9 cellular contexts compared by ENCODE assay signal in genomic region chr15:40454904-40455391, GRCh38. TPM values are rescaled to one million over a fixed set of nuclear protein-coding genes. Genes with fewer than 3 reads are reported as not detected.
A peak's percentile ranks its signal among the peaks of the same experiment; 100 is the strongest.
DNase-seq lines count a peak whose midpoint lies in the region; ATAC-seq lines count a peak whose summit lies in the region.
"Had no signal": no experiment of that assay in that cellular context is flagged by ENCODE, and none has a peak within 500 bp of the region (broad histone marks: within the 10 kb centered on the region; RNA-seq: fewer than 3 reads in every experiment).

No MANE protein-coding gene starts in this region.

- DNase-seq in ACHN (peak; percentile 26), HCEC 1CT (peak; percentile 51), immature natural killer cell (no peak)
- no peak for DNase-seq in activated T-helper 2 cell treated with anti-CD3 and anti-CD28 coated beads, Interferon-gamma antibody, Interleukin-2, Interleukin-4, amounts not matched to agents 10 μg/mL and 5 μg/mL and 100 μg/mL, durations not matched to agents 14 hours and 24 hours and 36 hours (ENCODE audit: low spot score)
- no peak for DNase-seq in stimulated activated CD4-positive, alpha-beta T cell treated with anti-CD3 and anti-CD28 coated beads, Interleukin-4, amount 100 ng/mL, for 24 hours
- DNase-seq: NCI-H187 treated with DMSO at 0.1 percent for 48 hours had no signal

- H3K36me3 Mint-ChIP-seq in activated T-helper 2 cell treated with anti-CD3 and anti-CD28 coated beads, Interferon-gamma antibody, Interleukin-2, Interleukin-4, amounts not matched to agents 10 μg/mL and 5 μg/mL and 100 μg/mL, durations not matched to agents 14 hours and 24 hours and 36 hours (ENCODE audit: low read depth), result peaks cover 6% of the 10 kb centered on the region
- H3K36me3 Mint-ChIP-seq in immature natural killer cell, result peaks cover 0 to 2% (median 0%) of the 10 kb centered on the region in 3 donors

- ATAC-seq in HG02642 (IDR thresholded peaks at IDR 0.05; ENCODE audit: poor library complexity, unreplicated experiment) (no peak), GM18498 (IDR thresholded peaks at IDR 0.05; ENCODE audit: unreplicated experiment) (no peak), GM18861 (IDR thresholded peaks at IDR 0.05; ENCODE audit: unreplicated experiment) (no peak)

- no peak overlapping the region for H3K4me3 Mint-ChIP-seq in activated T-helper 2 cell treated with anti-CD3 and anti-CD28 coated beads, Interferon-gamma antibody, Interleukin-2, Interleukin-4, amounts not matched to agents 10 μg/mL and 5 μg/mL and 100 μg/mL, durations not matched to agents 14 hours and 24 hours and 36 hours (ENCODE audit: low read depth)
- peak overlapping the region; percentile 74 to 92 (median 82) for H3K4me3 Mint-ChIP-seq in immature natural killer cell

- peaks cover 52% of the 10 kb centered on the region for H3K4me1 Mint-ChIP-seq in activated T-helper 2 cell treated with anti-CD3 and anti-CD28 coated beads, Interferon-gamma antibody, Interleukin-2, Interleukin-4, amounts not matched to agents 10 μg/mL and 5 μg/mL and 100 μg/mL, durations not matched to agents 14 hours and 24 hours and 36 hours (ENCODE audit: low read depth)
- peaks cover 76% of the 10 kb centered on the region in 2 donors for H3K4me1 Mint-ChIP-seq in immature natural killer cell

- peak overlapping the region; percentile 61 for H3K27ac Mint-ChIP-seq in activated T-helper 2 cell treated with anti-CD3 and anti-CD28 coated beads, Interferon-gamma antibody, Interleukin-2, Interleukin-4, amounts not matched to agents 10 μg/mL and 5 μg/mL and 100 μg/mL, durations not matched to agents 14 hours and 24 hours and 36 hours
- peak overlapping the region; percentile 88 to 96 (median 92) for H3K27ac Mint-ChIP-seq in immature natural killer cell

- intact Hi-C loops in activated T-helper 2 cell treated with anti-CD3 and anti-CD28 coated beads, Interferon-gamma antibody, Interleukin-2, Interleukin-4, amounts not matched to agents 10 μg/mL and 5 μg/mL and 100 μg/mL, durations not matched to agents 14 hours and 24 hours and 36 hours (cut with micrococcal nuclease), result no loop called here

- in situ Hi-C loops in ACHN (cut with HindIII; ENCODE audit: low pct_ligation_motif_present, low pct_unique_long_range_greater_than_20kb, low sequenced_read_pairs), result no loop called here

- H3K9me3 Mint-ChIP-seq in activated T-helper 2 cell treated with anti-CD3 and anti-CD28 coated beads, Interferon-gamma antibody, Interleukin-2, Interleukin-4, amounts not matched to agents 10 μg/mL and 5 μg/mL and 100 μg/mL, durations not matched to agents 14 hours and 24 hours and 36 hours, result no peaks in the 10 kb centered on the region
- H3K9me3 Mint-ChIP-seq in immature natural killer cell, result no peaks in the 10 kb centered on the region

- no peaks in the 10 kb centered on the region for H3K27me3 Mint-ChIP-seq in activated T-helper 2 cell treated with anti-CD3 and anti-CD28 coated beads, Interferon-gamma antibody, Interleukin-2, Interleukin-4, amounts not matched to agents 10 μg/mL and 5 μg/mL and 100 μg/mL, durations not matched to agents 14 hours and 24 hours and 36 hours (ENCODE audit: low read depth)
- peaks cover 0 to 9% (median 3%) of the 10 kb centered on the region in 3 donors for H3K27me3 Mint-ChIP-seq in immature natural killer cell (ENCODE audit: low read depth in 3 of 3)

RNA-seq across cellular contexts. Expression of gene BAHD1, which starts 14.2 kb away (rescaled TPM):
- total RNA-seq in activated T-helper 2 cell treated with anti-CD3 and anti-CD28 coated beads, Interferon-gamma antibody, Interleukin-2, Interleukin-4, amounts not matched to agents 10 μg/mL and 5 μg/mL and 100 μg/mL, durations not matched to agents 14 hours and 24 hours and 36 hours, result 26.5 and 26.7 TPM in 2 replicates
- 1 to 10 TPM; 2.1 to 6.1 (median 3.4) TPM for polyA plus RNA-seq in immature natural killer cell

RNA-seq across cellular contexts. Expression of gene CHST14, which starts 15.8 kb away (rescaled TPM):
- total RNA-seq in activated T-helper 2 cell treated with anti-CD3 and anti-CD28 coated beads, Interferon-gamma antibody, Interleukin-2, Interleukin-4, amounts not matched to agents 10 μg/mL and 5 μg/mL and 100 μg/mL, durations not matched to agents 14 hours and 24 hours and 36 hours, result 11.8 and 12.2 TPM in 2 replicates
- polyA plus RNA-seq in immature natural killer cell, result 1 to 10 TPM; 1.9 to 3.6 (median 3.3) TPM

RNA-seq across cellular contexts. Expression of gene IVD, which starts 49.4 kb away (rescaled TPM):
- 75.2 and 79.4 TPM in 2 replicates for total RNA-seq in activated T-helper 2 cell treated with anti-CD3 and anti-CD28 coated beads, Interferon-gamma antibody, Interleukin-2, Interleukin-4, amounts not matched to agents 10 μg/mL and 5 μg/mL and 100 μg/mL, durations not matched to agents 14 hours and 24 hours and 36 hours
- polyA plus RNA-seq in immature natural killer cell, result 10 to 100 TPM; 41.8 to 63.0 (median 60.6) TPM

Comparison
In these comparisons a context has a peak if more than half of its experiments do, and no peak if none do; other contexts are left out.
1. DNase-seq: peak in ACHN (single experiment) and HCEC 1CT (single experiment); none in activated T-helper 2 cell treated with anti-CD3 and anti-CD28 coated beads, Interferon-gamma antibody, Interleukin-2, Interleukin-4, amounts not matched to agents 10 μg/mL and 5 μg/mL and 100 μg/mL, durations not matched to agents 14 hours and 24 hours and 36 hours (single experiment), immature natural killer cell (0 of 3) and stimulated activated CD4-positive, alpha-beta T cell treated with anti-CD3 and anti-CD28 coated beads, Interleukin-4, amount 100 ng/mL, for 24 hours (single experiment).